24 cellular contexts compared by ENCODE assay signal in the genomic region with DNA sequence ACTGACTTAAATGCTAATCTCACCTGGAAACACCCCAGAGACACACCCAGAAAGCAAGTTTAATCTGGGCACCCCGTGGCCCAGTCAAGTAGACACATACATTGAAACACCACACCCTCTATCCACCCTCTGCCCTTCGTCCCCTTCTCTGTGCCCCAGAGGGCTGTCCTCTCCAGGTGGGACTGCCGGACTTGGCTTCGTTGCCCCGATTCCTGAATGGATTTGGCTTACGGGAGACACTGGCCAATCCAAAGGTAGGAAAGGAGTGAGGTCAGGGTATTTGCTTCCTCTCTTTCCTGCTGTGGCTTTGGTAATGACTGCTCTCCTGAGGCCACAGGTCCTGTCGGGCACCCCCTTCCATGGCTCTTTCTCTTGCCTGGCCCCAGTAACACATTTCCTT. TPM values are rescaled to one million over a fixed set of nuclear protein-coding genes. Genes with fewer than 3 reads are reported as not detected.
"Had no signal": no experiment of that assay in that cellular context is flagged by ENCODE, and none has a peak within 500 bp of the region (broad histone marks: within the 10 kb centered on the region; RNA-seq: fewer than 3 reads in every experiment).

No MANE protein-coding gene starts in this region.

- H3K4me3 ChIP-seq: SJSA1, SK-N-MC had no signal

- H3K27ac ChIP-seq: HL-60, SJSA1, SK-N-MC had no signal

- H3K27me3 ChIP-seq: SJSA1 had no signal

- DNase-seq: KBM-7, MV-4-11, NCI-H1048, NCI-H1105, NCI-H1417, NCI-H1436 treated with DMSO at 0.1 percent for 48 hours, NCI-H1694, NCI-H187 treated with DMSO at 0.1 percent for 48 hours, NCI-H2029 treated with DMSO at 0.1 percent for 48 hours, NCI-H2227 treated with DMSO at 0.1 percent for 48 hours, NCI-H510A, NCI-H524 treated with DMSO at 0.1 percent for 48 hours, NCI-H69, NCI-H774, Right ventricle myocardium superior, RPMI8226, SIG-M5 had no signal

- FAIRE-seq: HTR-8/SVneo, RCC 7860 had no signal

- H3K9me3 ChIP-seq: SJSA1 had no signal

- H3K4me1 ChIP-seq: SJSA1 had no signal

- H3K36me3 ChIP-seq: SJSA1 had no signal

RNA-seq across cellular contexts. Expression of a gene that starts 31.0 kb away (rescaled TPM):
- total RNA-seq: LHCN-M2, MCF 10A, Right ventricle myocardium superior had no signal

RNA-seq across cellular contexts. Expression of a gene that starts 52.0 kb away (rescaled TPM):
- total RNA-seq: LHCN-M2, MCF 10A had no signal
